8 cellular contexts compared by ENCODE assay signal in the genomic region with DNA sequence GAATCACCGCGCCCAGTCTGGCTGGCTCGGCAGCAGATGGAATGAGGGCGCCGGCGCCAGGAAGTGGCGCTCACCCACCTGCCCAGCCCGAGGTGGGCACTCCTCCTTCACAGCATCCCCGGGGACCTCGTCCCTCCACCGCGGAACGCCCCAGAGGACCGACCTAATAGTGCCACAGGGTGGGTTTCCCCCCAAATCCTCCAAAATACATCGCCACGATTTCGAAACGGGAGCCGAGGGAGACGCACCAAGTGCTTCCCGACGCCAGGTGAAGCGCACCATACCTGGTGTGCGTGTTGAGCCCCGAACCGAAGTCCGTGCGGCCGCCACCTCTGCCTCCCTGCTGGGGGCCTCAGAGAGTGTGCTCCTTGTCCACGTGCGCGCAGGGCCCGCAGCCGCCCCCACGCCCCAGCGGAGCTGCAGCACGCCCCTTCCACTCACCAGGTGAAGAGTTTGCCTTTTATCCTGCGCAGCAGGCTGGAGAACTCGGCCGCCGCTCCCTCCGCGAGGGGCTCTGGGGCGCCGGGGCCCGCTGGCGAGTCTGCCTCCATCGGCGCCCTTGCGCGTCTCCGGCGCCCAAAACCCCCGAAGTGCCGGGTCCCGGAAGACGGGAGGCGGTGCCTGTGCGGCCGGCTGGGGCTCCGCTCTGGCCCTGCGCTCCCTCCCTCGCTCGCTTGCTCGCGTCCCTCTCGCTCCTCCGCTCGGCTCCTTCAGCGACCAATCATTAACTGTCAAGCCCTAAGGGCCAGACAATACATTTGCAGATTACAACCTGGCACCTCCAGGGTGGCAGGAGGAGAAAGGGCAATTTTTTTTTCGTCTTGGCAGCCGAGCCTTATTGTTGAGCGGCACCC. TPM values are rescaled to one million over a fixed set of nuclear protein-coding genes. Genes with fewer than 3 reads are reported as not detected.
DNase-seq lines count a peak whose midpoint lies in the region; ATAC-seq and TF ChIP-seq lines count a peak whose summit lies in the region.

A gene with protein sequence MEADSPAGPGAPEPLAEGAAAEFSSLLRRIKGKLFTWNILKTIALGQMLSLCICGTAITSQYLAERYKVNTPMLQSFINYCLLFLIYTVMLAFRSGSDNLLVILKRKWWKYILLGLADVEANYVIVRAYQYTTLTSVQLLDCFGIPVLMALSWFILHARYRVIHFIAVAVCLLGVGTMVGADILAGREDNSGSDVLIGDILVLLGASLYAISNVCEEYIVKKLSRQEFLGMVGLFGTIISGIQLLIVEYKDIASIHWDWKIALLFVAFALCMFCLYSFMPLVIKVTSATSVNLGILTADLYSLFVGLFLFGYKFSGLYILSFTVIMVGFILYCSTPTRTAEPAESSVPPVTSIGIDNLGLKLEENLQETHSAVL (minus strand): TSS at position 571 of the 854 bp plus-strand sequence. CDS start 20 bp downstream, at position 551.

- TF ChIP-seq CTCF in activated B cell treated with CpG ODN at 0.5 μM for 24 hours (IDR thresholded peaks at IDR 0.05): no peak
- TF ChIP-seq CTCF in chondrocyte (IDR thresholded peaks at IDR 0.05): no peak
- no peak for TF ChIP-seq CTCF in left lung (IDR thresholded peaks at IDR 0.05)

- POLR2A ChIA-PET in activated B cell treated with CpG ODN at 0.5 μM for 24 hours (lab: Charles Lee): interaction anchor here (0.7 to 2.6 kb wide), 4 partner anchors 16 to 150 kb away, joined by 4 to 9 read pairs (median 5); a partner anchor contains a TSS

- in situ Hi-C loops in ACHN (cut with HindIII; ENCODE audit: low pct_ligation_motif_present, low pct_unique_long_range_greater_than_20kb, low sequenced_read_pairs): no loop called here

- peak; percentile 90 for ATAC-seq in GM18868 (IDR thresholded peaks at IDR 0.05; ENCODE audit: unreplicated experiment)
- peak; percentile 82 for ATAC-seq in HG03095 (IDR thresholded peaks at IDR 0.05; ENCODE audit: unreplicated experiment)
- peak; percentile 93 for ATAC-seq in activated B cell treated with CpG ODN at 0.5 μM for 24 hours (ENCODE audit: low read depth)
- peak; percentile 94 for ATAC-seq in left lung

- H3K27me3 Mint-ChIP-seq in activated B cell treated with CpG ODN at 0.5 μM for 24 hours: no peaks in the 10 kb centered on the region
- H3K27me3 Mint-ChIP-seq in chondrocyte (ENCODE audit: low read depth): no peaks in the 10 kb centered on the region

- H3K27ac ChIP-seq in left lung: peak within 1 kb of the TSS; percentile 70 to 74

- peak within 1 kb of the TSS; percentile 96 for H3K4me3 Mint-ChIP-seq in activated B cell treated with CpG ODN at 0.5 μM for 24 hours
- H3K4me3 Mint-ChIP-seq in chondrocyte (ENCODE audit: unreplicated experiment): peak within 1 kb of the TSS; percentile 92

- CTCF ChIA-PET in activated B cell treated with CpG ODN at 0.5 μM for 24 hours (lab: Charles Lee): no interaction called here

- H3K4me1 ChIP-seq in left lung: peaks cover 3 to 24% of the 10 kb centered on the region in 2 donors

- peak within 1 kb of the TSS; percentile 90 for H3K27ac Mint-ChIP-seq in activated B cell treated with CpG ODN at 0.5 μM for 24 hours
- H3K27ac Mint-ChIP-seq in chondrocyte (ENCODE audit: unreplicated experiment): peak within 1 kb of the TSS; percentile 34

- H3K4me1 Mint-ChIP-seq in activated B cell treated with CpG ODN at 0.5 μM for 24 hours (peaks cover 30% of the 10 kb centered on the region), chondrocyte (ENCODE audit: low read depth) (peaks cover 20% of the 10 kb centered on the region)

- DNase-seq in ACHN (peak; percentile 87), NCI-H2227 (lab: John Stamatoyannopoulos, UW; ENCODE audit: unreplicated experiment) (peak; percentile 80), activated B cell treated with CpG ODN at 0.5 μM for 24 hours (peak; percentile 78), chondrocyte (ENCODE audit: low spot score) (no peak), left lung (peak; percentile 75 to 94)
- DNase-seq in stimulated activated CD4-positive, alpha-beta T cell treated with anti-CD3 and anti-CD28 coated beads, Interleukin-2, amount 100 ng/mL, for 48 hours: peak; percentile 58 to 63

- no peaks in the 10 kb centered on the region for H3K36me3 ChIP-seq in left lung

- H3K27me3 ChIP-seq in left lung: peaks cover 0 to 13% of the 10 kb centered on the region in 2 donors

- H3K36me3 Mint-ChIP-seq in activated B cell treated with CpG ODN at 0.5 μM for 24 hours (ENCODE audit: low read depth) (peaks cover 12% of the 10 kb centered on the region), chondrocyte (ENCODE audit: low read depth) (no peaks in the 10 kb centered on the region)

- no peaks in the 10 kb centered on the region for H3K9me3 ChIP-seq in left lung

- H3K9me3 Mint-ChIP-seq in activated B cell treated with CpG ODN at 0.5 μM for 24 hours: no peaks in the 10 kb centered on the region
- H3K9me3 Mint-ChIP-seq in chondrocyte (ENCODE audit: low read depth): no peaks in the 10 kb centered on the region

- intact Hi-C loops in activated B cell treated with CpG ODN at 0.5 μM for 24 hours (cut with micrococcal nuclease): loop anchor here (1.0 to 5.0 kb wide), 13 partner anchors 10 to 1836 kb away; a partner anchor contains a TSS
- intact Hi-C loops in left lung (cut with DNase I): no loop called here

- H3K4me3 ChIP-seq in left lung: peak within 1 kb of the TSS; percentile 68 to 69

RNA-seq across cellular contexts. Expression of the gene that starts here (rescaled TPM):
- total RNA-seq in activated B cell treated with CpG ODN at 0.5 μM for 24 hours (20.5 and 21.9 TPM in 2 replicates), chondrocyte (4.4 to 5.6 TPM (median 4.7 TPM) in 3 replicates), left lung (1 to 10 TPM; 7.0 to 9.2 TPM)
